ENCODE assay signal across 8 cellular contexts in genomic region chr9:129028192-129028966, GRCh38. TPM values are rescaled to one million over a fixed set of nuclear protein-coding genes. Genes with fewer than 3 reads are reported as not detected.
A peak's percentile ranks its signal among the peaks of the same experiment; 100 is the strongest.
DNase-seq lines count a peak whose midpoint lies in the region; TF ChIP-seq lines count a peak whose summit lies in the region.

Gene SH3GLB2, minus strand, starts transcription at chr9:129028331. Its CDS starts 177 bp downstream, at chr9:129028154.

- H3K4me1 ChIP-seq in endodermal cell (ENCODE audit: control insufficient read depth, insufficient read depth, low read length): no peaks in the 10 kb centered on the region

- H3K4me3 Mint-ChIP-seq in endodermal cell (peak within 1 kb of the TSS; percentile 66), mesothelial cell of epicardium (peak within 1 kb of the TSS; percentile 79)

- DNase-seq in COLO829 (ENCODE audit: low spot score) (peak; percentile 98), GM20000 (ENCODE audit: low spot score) (peak; percentile 99), HT1080 (ENCODE audit: low read depth) (peak; percentile 82), NOMO-1 treated with DMSO at 0.1 percent for 48 hours (lab: John Stamatoyannopoulos, UW; ENCODE audit: unreplicated experiment) (peak; percentile 83), endodermal cell (peak; percentile 99), mesothelial cell of epicardium (ENCODE audit: low spot score in 2 of 2, unreplicated experiment in 2 of 2) (peak; percentile 97 to 99)
- DNase-seq in activated CD8-positive, alpha-beta memory T cell treated with anti-CD3 and anti-CD28 coated beads, Interleukin-2, amount 50 U/mL, for 1 hour (ENCODE audit: extremely low read depth): peak; percentile 66
- peak; percentile 87 to 92 for DNase-seq in stimulated activated CD8-positive, alpha-beta memory T cell treated with anti-CD3 and anti-CD28 coated beads, Interleukin-15, amount 100 ng/mL, for 4 hours (ENCODE audit: low read depth in 2 of 2)

- H3K27ac Mint-ChIP-seq in endodermal cell (peak within 1 kb of the TSS; percentile 86), mesothelial cell of epicardium (peak within 1 kb of the TSS; percentile 96)

- H3K9ac ChIP-seq in endodermal cell (ENCODE audit: extremely low read depth, low read length, poor library complexity, severe bottlenecking): peak within 1 kb of the TSS; percentile 37

- 2 to 100% methylated on average over 1 to 58 of the region's 60 CpGs for WGBS in endodermal cell (ENCODE audit: insufficient coverage in 1 of 2, insufficient read length in 1 of 2), 2 experiments

- H3K4me1 Mint-ChIP-seq in endodermal cell (peaks cover 10% of the 10 kb centered on the region), mesothelial cell of epicardium (peaks cover 30% of the 10 kb centered on the region)

- H3K27me3 ChIP-seq in endodermal cell (ENCODE audit: control insufficient read depth, insufficient read depth, low read length, poor library complexity, severe bottlenecking): no peaks in the 10 kb centered on the region

- H3K27me3 Mint-ChIP-seq in endodermal cell (ENCODE audit: insufficient read depth) (no peaks in the 10 kb centered on the region), mesothelial cell of epicardium (ENCODE audit: low read depth) (no peaks in the 10 kb centered on the region)

- peak within 1 kb of the TSS; percentile 77 for H3K4me3 ChIP-seq in endodermal cell (ENCODE audit: low read length)

- H3K27ac ChIP-seq in endodermal cell (ENCODE audit: low read depth, low read length): no peak within 1 kb of the TSS

- H3K9me3 Mint-ChIP-seq in endodermal cell: no peaks in the 10 kb centered on the region
- no peaks in the 10 kb centered on the region for H3K9me3 Mint-ChIP-seq in mesothelial cell of epicardium

- H3K36me3 ChIP-seq in endodermal cell (ENCODE audit: control insufficient read depth, insufficient read depth, low read length): no peaks in the 10 kb centered on the region

- H3K36me3 Mint-ChIP-seq in endodermal cell (ENCODE audit: low read depth) (no peaks in the 10 kb centered on the region), mesothelial cell of epicardium (no peaks in the 10 kb centered on the region)

- no peaks in the 10 kb centered on the region for H3K9me3 ChIP-seq in endodermal cell (ENCODE audit: control insufficient read depth, low read length)

- peak; percentile 48 for TF ChIP-seq CTCF in GM20000 (IDR thresholded peaks at IDR 0.05; ENCODE audit: extremely low read depth, missing control alignments)
- peak; percentile 93 for TF ChIP-seq CTCF in endodermal cell (conservative IDR thresholded peaks at IDR 0.05)
- peak; percentile 70 for TF ChIP-seq CTCF in mesothelial cell of epicardium (IDR thresholded peaks at IDR 0.05; ENCODE audit: unreplicated experiment)

RNA-seq across cellular contexts. Expression of gene SH3GLB2, which starts in this region (rescaled TPM):
- total RNA-seq in HT1080 (2014; rRNA removed; shearing (Covaris generic)): 46.6 and 48.5 TPM in 2 replicates
- 41.9 and 51.0 TPM in 2 replicates for polyA plus RNA-seq in HT1080 (2015; cell fraction: cytosol; rRNA removed)
- polyA plus RNA-seq in HT1080 (2015; cell fraction: nucleus; rRNA removed): 156 and 169 TPM in 2 replicates
- total RNA-seq in endodermal cell (10 to 100 TPM; 86.9 to 98.1 TPM), mesothelial cell of epicardium (173 to 174 TPM (median 174 TPM) in 3 replicates)
- 82.3 TPM for polyA plus RNA-seq in endodermal cell (2013, experiment 1 of 2)
- 77.3 TPM for polyA plus RNA-seq in endodermal cell (2013, experiment 2 of 2)
